ENCODE assay signal across 22 cellular contexts in genomic region chr11:44338031-44338430, GRCh38. TPM values are rescaled to one million over a fixed set of nuclear protein-coding genes. Genes with fewer than 3 reads are reported as not detected.
DNase-seq lines count a peak whose midpoint lies in the region; FAIRE-seq and TF ChIP-seq lines count a peak whose summit lies in the region.
"Had no signal": no experiment of that assay in that cellular context is flagged by ENCODE, and none has a peak within 500 bp of the region (broad histone marks: within the 10 kb centered on the region; RNA-seq: fewer than 3 reads in every experiment).

No MANE protein-coding gene starts in this region.

- H3K4me1 ChIP-seq in hepatocyte (ENCODE audit: insufficient read depth) (peaks cover 9% of the 10 kb centered on the region), neuronal stem cell (ENCODE audit: control insufficient read depth in 2 of 2, insufficient read depth in 1 of 2, low read depth in 1 of 2, low read length in 2 of 2) (peaks cover 0 to 8% of the 10 kb centered on the region in 2 donors)

- H3K9me2 ChIP-seq in hepatocyte (replicated peaks; ENCODE audit: insufficient read depth) = no peaks in the 10 kb centered on the region

- H3K36me3 Mint-ChIP-seq in type B pancreatic cell = no peaks in the 10 kb centered on the region

- TF ChIP-seq CTCF in hepatocyte (IDR thresholded peaks at IDR 0.05; ENCODE audit: poor library complexity) = no peak
- TF ChIP-seq CTCF in type B pancreatic cell (conservative IDR thresholded peaks at IDR 0.05) = no peak

- no peak overlapping the region for H2BK12ac ChIP-seq in neuronal stem cell (ENCODE audit: low read length)

- H2AK5ac ChIP-seq in neuronal stem cell (ENCODE audit: low read depth, low read length) = no peak overlapping the region

- H3K36me3 ChIP-seq in hepatocyte (replicated peaks; ENCODE audit: insufficient read depth, low read depth) (no peaks in the 10 kb centered on the region), neuronal stem cell (replicated peaks in 1 of 2; ENCODE audit: control insufficient read depth in 2 of 2, insufficient read depth in 2 of 2, low read length in 2 of 2) (no peaks in the 10 kb centered on the region)

- peaks cover 39% of the 10 kb centered on the region for H3K4me1 Mint-ChIP-seq in type B pancreatic cell (ENCODE audit: unreplicated experiment)

- H2BK5ac ChIP-seq in neuronal stem cell (ENCODE audit: low read length) = no peak overlapping the region

- intact Hi-C loops in posterior vena cava (cut with DNase I) = no loop called here

- H3K79me2 ChIP-seq in hepatocyte = no peaks in the 10 kb centered on the region

- FAIRE-seq in HTR-8/SVneo (lab: Jason Lieb, UNC) = no peak
- FAIRE-seq: A549, D721Med, GM12892, GM18507, H54 had no signal

- no peak overlapping the region for H2BK15ac ChIP-seq in neuronal stem cell (ENCODE audit: low read length)

- H4K8ac ChIP-seq in neuronal stem cell (ENCODE audit: low read depth, low read length) = no peak overlapping the region

- H3K27ac Mint-ChIP-seq in type B pancreatic cell = peak overlapping the region; percentile 16
- H3K27ac Mint-ChIP-seq: CD4-positive, alpha-beta T cell; GM23338; HFFc6 had no signal

- peaks cover 67% of the 10 kb centered on the region for H3K27me3 Mint-ChIP-seq in type B pancreatic cell

- WGBS in hepatocyte (ENCODE audit: low lambda C conversion rate, missing lambda C conversion rate) = 46% methylated on average over 12 of the region's 12 CpGs
- WGBS in neuronal stem cell (ENCODE audit: extremely low coverage in 2 of 2, insufficient read length in 2 of 2, insufficient replicate concordance in 1 of 2), 2 donors = no CpG with 5 or more reads among the region's 12 CpGs

- no peak overlapping the region for H3K23ac ChIP-seq in neuronal stem cell (ENCODE audit: low read depth, low read length, poor library complexity)

- no peak overlapping the region for H3K14ac ChIP-seq in neuronal stem cell (ENCODE audit: low read length)

- H3K27me3 ChIP-seq in hepatocyte (peaks cover 49% of the 10 kb centered on the region), neuronal stem cell (ENCODE audit: control insufficient read depth in 3 of 3, insufficient read depth in 3 of 3, low read depth in 1 of 3, low read length in 3 of 3) (peaks cover 0 to 81% (median 24%) of the 10 kb centered on the region in 3 experiments)

- H3K4me3 Mint-ChIP-seq in type B pancreatic cell = no peak overlapping the region
- H3K4me3 Mint-ChIP-seq: CD4-positive, alpha-beta T cell; GM23338; HFFc6 had no signal

- H3K27ac ChIP-seq in hepatocyte (peak overlapping the region; percentile 23), neuronal stem cell (replicated peaks; ENCODE audit: low read length) (no peak overlapping the region)
- H3K27ac ChIP-seq: 22Rv1, A549, C4-2B had no signal

- no peak overlapping the region for H3K18ac ChIP-seq in neuronal stem cell (ENCODE audit: low read length)

- no peak overlapping the region for H2BK120ac ChIP-seq in neuronal stem cell (ENCODE audit: low read depth, low read length)

- peak in 2 of 3 experiments; percentile 26 to 58 for DNase-seq in NCI-H1417 (lab: John Stamatoyannopoulos, UW)
- DNase-seq in NCI-H1417 treated with DMSO at 0.1 percent for 48 hours (lab: John Stamatoyannopoulos, UW) = no peak
- no peak for DNase-seq in hepatocyte (ENCODE audit: low spot score)
- DNase-seq in posterior vena cava (ENCODE audit: low spot score) = peak; percentile 29
- no peak for DNase-seq in type B pancreatic cell (ENCODE audit: extremely low spot score, unreplicated experiment)
- no peak for DNase-seq in hepatic stellate cell (ENCODE audit: low spot score)
- DNase-seq in neuronal stem cell (ENCODE audit: low spot score) = no peak
- no peak for DNase-seq in HTR-8/SVneo (ENCODE audit: insufficient read length, low spot score)
- DNase-seq: AML-193; Caco-2; CD4-positive, alpha-beta T cell; GDM1; HCEC 1CT; HFFc6 had no signal

- no peak overlapping the region for H2AFZ ChIP-seq in hepatocyte
- no peak overlapping the region for H2AFZ ChIP-seq in neuronal stem cell (ENCODE audit: low read length)
- H2AFZ ChIP-seq: GM23338 had no signal

- H3K4ac ChIP-seq in neuronal stem cell (ENCODE audit: low read length) = no peak overlapping the region

- H3K79me1 ChIP-seq in neuronal stem cell (ENCODE audit: low read depth, low read length) = no peaks in the 10 kb centered on the region

- no peaks in the 10 kb centered on the region for H3K9me3 ChIP-seq in hepatocyte (ENCODE audit: low read depth)
- no peaks in the 10 kb centered on the region for H3K9me3 ChIP-seq in neuronal stem cell (replicated peaks in 1 of 2; ENCODE audit: control insufficient read depth in 2 of 2, insufficient read depth in 1 of 2, low read depth in 1 of 2, low read length in 2 of 2)
- H3K9me3 ChIP-seq: A549, Caco-2 had no signal

- no peaks in the 10 kb centered on the region for H3K9me3 Mint-ChIP-seq in type B pancreatic cell
- H3K9me3 Mint-ChIP-seq: CD4-positive, alpha-beta T cell; GM23338; HFFc6 had no signal

- H3K9ac ChIP-seq in neuronal stem cell (ENCODE audit: low read depth, low read length, poor library complexity) = no peak overlapping the region

- H4K91ac ChIP-seq in neuronal stem cell (ENCODE audit: low read depth, low read length, poor library complexity) = no peak overlapping the region

- H3K4me3 ChIP-seq in hepatocyte (no peak overlapping the region), neuronal stem cell (ENCODE audit: low read length in 2 of 2) (no peak overlapping the region)
- H3K4me3 ChIP-seq: A549, GM23338 had no signal

- no peaks in the 10 kb centered on the region for H4K20me1 ChIP-seq in hepatocyte (ENCODE audit: insufficient read depth, poor library complexity, severe bottlenecking)

- peak overlapping the region; percentile 23 for H3K4me2 ChIP-seq in hepatocyte
- no peak overlapping the region for H3K4me2 ChIP-seq in neuronal stem cell (ENCODE audit: insufficient read depth, low read length, poor library complexity, severe bottlenecking)
- H3K4me2 ChIP-seq: A549 had no signal

RNA-seq across cellular contexts. Expression of gene ALX4, which starts 28.1 kb away (rescaled TPM):
- total RNA-seq in hepatocyte = 2.9 and 3.8 TPM in 2 replicates
- polyA plus RNA-seq in hepatocyte = 1.3 and 1.9 TPM in 2 replicates
- total RNA-seq in posterior vena cava = not detected
- total RNA-seq in type B pancreatic cell (ENCODE audit: low replicate concordance) = 0.43 and 11.6 TPM in 2 replicates
- not detected for polyA plus RNA-seq in neuronal stem cell (2013, experiment 1 of 2)
- 0.01 TPM for polyA plus RNA-seq in neuronal stem cell (2013, experiment 2 of 2)
- total RNA-seq: CD4-positive, alpha-beta T cell; GM23338 had no signal
- polyA plus RNA-seq: GM23338 had no signal

Comparison
In these comparisons a context has a peak if more than half of its experiments do, and no peak if none do; other contexts are left out.
1. DNase-seq: peak in NCI-H1417 (2 of 3) and posterior vena cava (single experiment); none in NCI-H1417 treated with DMSO at 0.1 percent for 48 hours (single experiment), hepatocyte (single experiment), type B pancreatic cell (single experiment), hepatic stellate cell (single experiment), neuronal stem cell (single experiment) and HTR-8/SVneo (single experiment).